ENCODE assay signal across 18 cellular contexts in the genomic region with DNA sequence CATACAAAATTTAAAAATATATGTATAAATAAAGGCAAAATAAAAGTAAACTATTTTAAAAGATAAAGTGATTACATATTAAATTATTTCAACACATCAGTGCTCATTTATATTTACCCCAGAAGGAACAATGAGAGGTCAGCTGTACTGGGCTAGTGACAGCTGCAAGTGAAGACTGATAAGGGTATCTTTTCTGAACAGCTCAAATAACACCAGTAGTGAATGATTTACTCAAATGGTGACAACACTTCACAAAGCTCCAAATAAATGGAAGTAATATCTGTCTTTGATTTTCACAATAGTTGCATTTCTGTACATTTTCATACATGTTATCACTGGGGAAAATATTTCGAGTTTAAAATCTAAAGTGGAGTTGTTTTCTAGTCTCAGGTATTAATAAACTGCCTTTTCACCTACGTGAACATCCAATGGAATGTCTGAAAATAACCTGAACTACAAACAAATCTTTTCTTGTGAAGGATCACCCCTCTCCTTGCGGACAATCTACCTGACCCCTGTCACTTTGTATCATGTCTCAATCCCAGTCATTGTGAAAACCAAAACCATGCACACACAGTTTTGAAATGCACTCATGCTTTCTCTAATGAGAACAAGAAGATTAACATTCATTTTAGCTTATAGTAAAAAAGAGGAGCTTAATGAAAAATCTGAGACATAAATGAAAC.
DNase-seq lines count a peak whose midpoint lies in the region; ATAC-seq, FAIRE-seq and TF ChIP-seq lines count a peak whose summit lies in the region.
"Had no signal": no experiment of that assay in that cellular context is flagged by ENCODE, and none has a peak within 500 bp of the region (broad histone marks: within the 10 kb centered on the region; RNA-seq: fewer than 3 reads in every experiment).

No MANE protein-coding gene starts in this region.

- TF ChIP-seq CTCF in right lobe of liver (IDR thresholded peaks at IDR 0.05): no peak
- TF ChIP-seq CTCF in breast epithelium (IDR thresholded peaks at IDR 0.05): no peak

- H3K27ac ChIP-seq in right lobe of liver (no peak overlapping the region), small intestine (ENCODE audit: low read depth in 1 of 2, low read length in 1 of 2) (no peak overlapping the region), breast epithelium (no peak overlapping the region)
- H3K27ac ChIP-seq: 22Rv1 had no signal

- H3K4me1 ChIP-seq in right lobe of liver (no peaks in the 10 kb centered on the region), small intestine (ENCODE audit: control insufficient read depth in 2 of 2, insufficient read depth in 1 of 2, low read depth in 1 of 2, low read length in 1 of 2) (no peaks in the 10 kb centered on the region), breast epithelium (no peaks in the 10 kb centered on the region)
- H3K4me1 ChIP-seq: BE2C had no signal

- H3K9me3 ChIP-seq in right lobe of liver: no peaks in the 10 kb centered on the region
- no peaks in the 10 kb centered on the region for H3K9me3 ChIP-seq in small intestine (ENCODE audit: control insufficient read depth, low read depth)
- no peaks in the 10 kb centered on the region for H3K9me3 ChIP-seq in breast epithelium
- H3K9me3 ChIP-seq: BE2C, MG63 had no signal

- no peak overlapping the region for H3K4me3 ChIP-seq in right lobe of liver
- H3K4me3 ChIP-seq in small intestine (ENCODE audit: low read depth in 1 of 2, low read length in 2 of 2): no peak overlapping the region
- H3K4me3 ChIP-seq in breast epithelium: no peak overlapping the region
- H3K4me3 ChIP-seq: MG63 had no signal

- TF ChIP-seq POLR2A in right lobe of liver (IDR thresholded peaks at IDR 0.05): no peak
- TF ChIP-seq POLR2A in breast epithelium (IDR thresholded peaks at IDR 0.05): no peak

- peak; percentile 53 to 96 (median 76) for ATAC-seq in right lobe of liver
- ATAC-seq: Panc1 had no signal

- 30% methylated on average over 3 of the region's 3 CpGs for WGBS in right lobe of liver (ENCODE audit: insufficient coverage, low coverage, low lambda C conversion rate, missing lambda C conversion rate)
- 17 to 61% (median 33%) methylated on average over 3 of the region's 3 CpGs for WGBS in small intestine, 3 donors

- no peaks in the 10 kb centered on the region for H3K27me3 ChIP-seq in right lobe of liver
- H3K27me3 ChIP-seq in small intestine (ENCODE audit: control insufficient read depth in 2 of 2, insufficient read depth in 2 of 2, low read length in 2 of 2): no peaks in the 10 kb centered on the region
- no peaks in the 10 kb centered on the region for H3K27me3 ChIP-seq in breast epithelium
- H3K27me3 ChIP-seq: BE2C, MG63 had no signal

- intact Hi-C loops in right lobe of liver (cut with DNase I): no loop called here
- intact Hi-C loops in breast epithelium (cut with DNase I; ENCODE audit: low total_unique reads): no loop called here

- no peaks in the 10 kb centered on the region for H3K36me3 ChIP-seq in right lobe of liver
- H3K36me3 ChIP-seq in small intestine (ENCODE audit: control insufficient read depth in 2 of 2, insufficient read depth in 2 of 2, low read length in 2 of 2): no peaks in the 10 kb centered on the region
- no peaks in the 10 kb centered on the region for H3K36me3 ChIP-seq in breast epithelium
- H3K36me3 ChIP-seq: BE2C, MG63 had no signal

- peak; percentile 1 for DNase-seq in DMS 273 (lab: John Stamatoyannopoulos, UW; ENCODE audit: unreplicated experiment)
- no peak for DNase-seq in DMS 273 treated with DMSO at 0.1 percent for 48 hours (lab: John Stamatoyannopoulos, UW)
- peak; percentile 73 for DNase-seq in NCI-H146 treated with DMSO at 0.1 percent for 48 hours (lab: John Stamatoyannopoulos, UW; ENCODE audit: unreplicated experiment)
- DNase-seq in right lobe of liver: no peak
- peak; percentile 28 for DNase-seq in small intestine
- no peak for DNase-seq in NAMALWA (ENCODE audit: low spot score)
- no peak for DNase-seq in breast epithelium (ENCODE audit: low spot score in 2 of 2)
- DNase-seq in C1 segment of cervical spinal cord (lab: John Stamatoyannopoulos, UW): no peak
- DNase-seq: BE2C; CD4-positive, alpha-beta memory T cell; GOT3; MG63; NCI-H1105; NCI-H187; NCI-H524 had no signal

- FAIRE-seq in small intestine (lab: Jason Lieb, UNC): no peak
- FAIRE-seq: GM12892 had no signal

Comparison
In these comparisons a context has a peak if more than half of its experiments do, and no peak if none do; other contexts are left out.
1. DNase-seq: peak in DMS 273 (single experiment), NCI-H146 treated with DMSO at 0.1 percent for 48 hours (single experiment) and small intestine (single experiment); none in DMS 273 treated with DMSO at 0.1 percent for 48 hours (single experiment), right lobe of liver (0 of 3), NAMALWA (single experiment), breast epithelium (0 of 2) and C1 segment of cervical spinal cord (0 of 14).